14 cellular contexts compared by ENCODE assay signal in genomic region chr19:3027981-3028304, GRCh38. TPM values are rescaled to one million over a fixed set of nuclear protein-coding genes. Genes with fewer than 3 reads are reported as not detected.
DNase-seq lines count a peak whose midpoint lies in the region; ATAC-seq and TF ChIP-seq lines count a peak whose summit lies in the region.
"Had no signal": no experiment of that assay in that cellular context is flagged by ENCODE, and none has a peak within 500 bp of the region (broad histone marks: within the 10 kb centered on the region; RNA-seq: fewer than 3 reads in every experiment).

No MANE protein-coding gene starts in this region.

- H3K36me3 ChIP-seq in colonic mucosa (no peaks in the 10 kb centered on the region), tibial nerve (peaks cover 0 to 18% (median 0%) of the 10 kb centered on the region in 3 donors)
- H3K36me3 ChIP-seq: neutrophil had no signal

- peak overlapping the region; percentile 52 for H3K4me3 ChIP-seq in colonic mucosa
- H3K4me3 ChIP-seq in tibial nerve, result peak overlapping the region in 3 of 4 donors; percentile 56 to 84 (median 81)

- peaks cover 3% of the 10 kb centered on the region for H3K4me1 ChIP-seq in colonic mucosa
- H3K4me1 ChIP-seq in tibial nerve, result peaks cover 0 to 43% (median 7%) of the 10 kb centered on the region in 4 donors
- H3K4me1 ChIP-seq: A549 had no signal

- no peaks in the 10 kb centered on the region for H3K36me3 Mint-ChIP-seq in activated T-cell treated with anti-CD3 and anti-CD28 coated beads, Interleukin-2, amount 50 U/mL, for 24 hours (ENCODE audit: low read depth)
- no peaks in the 10 kb centered on the region for H3K36me3 Mint-ChIP-seq in naive B cell
- H3K36me3 Mint-ChIP-seq: activated naive CD4-positive, alpha-beta T cell treated with anti-CD3 and anti-CD28 coated beads, Interleukin-2, amount 50 U/mL, for 72 hours had no signal

- H3K4me1 Mint-ChIP-seq in activated T-cell treated with anti-CD3 and anti-CD28 coated beads, Interleukin-2, amount 50 U/mL, for 24 hours (ENCODE audit: low read depth), result peaks cover 31% of the 10 kb centered on the region
- H3K4me1 Mint-ChIP-seq in naive B cell, result peaks cover 14 to 28% (median 21%) of the 10 kb centered on the region in 3 donors

- ATAC-seq in naive B cell (ENCODE audit: low read depth in 2 of 2), result no peak
- no peak for ATAC-seq in HG03159 (IDR thresholded peaks at IDR 0.05; ENCODE audit: unreplicated experiment)
- ATAC-seq: A549 had no signal

- H3K4me3 Mint-ChIP-seq in activated T-cell treated with anti-CD3 and anti-CD28 coated beads, Interleukin-2, amount 50 U/mL, for 24 hours, result peak overlapping the region; percentile 62
- peak overlapping the region; percentile 63 to 89 (median 78) for H3K4me3 Mint-ChIP-seq in naive B cell

- H3K27me3 ChIP-seq in colonic mucosa, result no peaks in the 10 kb centered on the region
- H3K27me3 ChIP-seq in tibial nerve, result peaks cover 0 to 4% of the 10 kb centered on the region in 2 donors

- no peak overlapping the region for H3K27ac ChIP-seq in colonic mucosa
- H3K27ac ChIP-seq in tibial nerve, result peak overlapping the region; percentile 80 to 94 (median 88)
- H3K27ac ChIP-seq: neutrophil had no signal

- TF ChIP-seq CTCF in colonic mucosa (IDR thresholded peaks at IDR 0.05), result no peak
- TF ChIP-seq CTCF in tibial nerve (IDR thresholded peaks at IDR 0.05), result no peak

- peaks cover 16% of the 10 kb centered on the region for H3K27me3 Mint-ChIP-seq in activated T-cell treated with anti-CD3 and anti-CD28 coated beads, Interleukin-2, amount 50 U/mL, for 24 hours
- H3K27me3 Mint-ChIP-seq in naive B cell, result peaks cover 17 to 55% (median 46%) of the 10 kb centered on the region in 3 donors

- intact Hi-C loops in colonic mucosa (cut with DNase I), result loop anchor here (5.0 kb wide), 1 partner anchor 74 kb away; no protein-coding TSS in a partner anchor

- no peak for TF ChIP-seq POLR2A in tibial nerve (IDR thresholded peaks at IDR 0.05)

- H3K9ac ChIP-seq in colonic mucosa (ENCODE audit: low read depth in 2 of 2, low read length in 2 of 2), result peak overlapping the region; percentile 39 to 54

- H3K9me3 Mint-ChIP-seq in activated T-cell treated with anti-CD3 and anti-CD28 coated beads, Interleukin-2, amount 50 U/mL, for 24 hours, result no peaks in the 10 kb centered on the region
- H3K9me3 Mint-ChIP-seq in naive B cell, result peaks cover 0 to 3% (median 0%) of the 10 kb centered on the region in 7 donors
- H3K9me3 Mint-ChIP-seq: activated naive CD4-positive, alpha-beta T cell treated with anti-CD3 and anti-CD28 coated beads, Interleukin-2, amount 50 U/mL, for 72 hours had no signal

- no peak overlapping the region for H3K27ac Mint-ChIP-seq in activated T-cell treated with anti-CD3 and anti-CD28 coated beads, Interleukin-2, amount 50 U/mL, for 24 hours
- peak overlapping the region in 1 of 6 donors; percentile 24 for H3K27ac Mint-ChIP-seq in naive B cell
- H3K27ac Mint-ChIP-seq: activated naive CD4-positive, alpha-beta T cell treated with anti-CD3 and anti-CD28 coated beads, Interleukin-2, amount 50 U/mL, for 72 hours had no signal

- H3K9me3 ChIP-seq in colonic mucosa, result no peaks in the 10 kb centered on the region
- H3K9me3 ChIP-seq in tibial nerve, result no peaks in the 10 kb centered on the region
- H3K9me3 ChIP-seq: A549, neutrophil had no signal

- 56 to 62% methylated on average over 7 of the region's 9 CpGs for WGBS in tibial nerve, 2 donors

- no peak for TF ChIP-seq EP300 in tibial nerve (IDR thresholded peaks at IDR 0.05)

- DNase-seq in activated T-cell treated with anti-CD3 and anti-CD28 coated beads, Interleukin-2, amount 50 U/mL, for 24 hours, result no peak
- DNase-seq in activated T-cell treated with anti-CD3 and anti-CD28 coated beads, Interleukin-2, amount 50 U/mL, for 48 hours, result no peak
- no peak for DNase-seq in colonic mucosa
- DNase-seq in naive B cell, result no peak
- DNase-seq in tibial nerve (ENCODE audit: low spot score in 2 of 2), result no peak
- DNase-seq in activated CD8-positive, alpha-beta memory T cell treated with anti-CD3 and anti-CD28 coated beads, Interleukin-2, amount 50 U/mL, for 48 hours, result no peak
- no peak for DNase-seq in anterior cingulate cortex (lab: John Stamatoyannopoulos, UW)
- DNase-seq: KBM-7, NCI-H2171 had no signal

RNA-seq across cellular contexts. Expression of gene TLE2, which starts 1.1 kb away (rescaled TPM):
- 10 to 100 TPM; 42.8 to 52.4 TPM for total RNA-seq in colonic mucosa
- polyA plus RNA-seq in naive B cell (ENCODE audit: low read depth in 6 of 6), result 1 to 10 TPM in 4 of 6 donors, under 1 TPM in 1, not detected in 1; 0.84 to 2.3 (median 1.9) TPM
- 100 to 1,000 TPM in 3 of 4 donors, 10 to 100 TPM in 1; 87.5 to 184 (median 122) TPM for total RNA-seq in tibial nerve
- total RNA-seq: RPMI7951 had no signal

RNA-seq across cellular contexts. Expression of gene TLE5, which starts 34.4 kb away (rescaled TPM):
- total RNA-seq in colonic mucosa (100 to 1,000 TPM; 407 to 409 TPM), tibial nerve (1,000 to 10,000 TPM in 1 of 4 donors, 100 to 1,000 TPM in 3; 449 to 1,111 (median 479) TPM)
- 100 to 1,000 TPM; 294 to 651 (median 379) TPM for polyA plus RNA-seq in naive B cell (ENCODE audit: low read depth in 6 of 6)

RNA-seq across cellular contexts. Expression of gene TLE6, which starts 50.6 kb away (rescaled TPM):
- 1 to 10 TPM; 2.9 to 3.8 TPM for total RNA-seq in colonic mucosa
- polyA plus RNA-seq in naive B cell (ENCODE audit: low read depth in 6 of 6), result 10 to 100 TPM in 1 of 6 donors, 1 to 10 TPM in 3, under 1 TPM in 2; 0.43 to 10.7 (median 1.8) TPM
- total RNA-seq in tibial nerve, result 10 to 100 TPM in 1 of 4 donors, 1 to 10 TPM in 1, under 1 TPM in 2; 0.44 to 13.5 (median 2.7) TPM
